Comparison of ENCODE assay signal across 8 cellular contexts in genomic region chr11:19076744-19077589, GRCh38. TPM values are rescaled to one million over a fixed set of nuclear protein-coding genes. Genes with fewer than 3 reads are reported as not detected.
DNase-seq lines count a peak whose midpoint lies in the region; ATAC-seq and TF ChIP-seq lines count a peak whose summit lies in the region.

No MANE protein-coding gene starts in this region.

- no peak overlapping the region for H3K9ac ChIP-seq in HCT116 (ENCODE audit: low read length)

- no peaks in the 10 kb centered on the region for H4K20me1 ChIP-seq in HCT116 (ENCODE audit: insufficient read depth)

- ATAC-seq in HCT116 (peak; percentile 82), right lobe of liver (peak; percentile 84 to 93 (median 90)), HG02973 (IDR thresholded peaks at IDR 0.05; ENCODE audit: unreplicated experiment) (no peak)
- ATAC-seq in activated CD4-positive, CD25-positive, alpha-beta regulatory T cell treated with anti-CD3 and anti-CD28 coated beads, Interleukin-2, amount 50 U/mL, for 24 hours: peak; percentile 60 to 66

- H3K27me3 ChIP-seq in HCT116 (ENCODE audit: insufficient read depth, low read length) (no peaks in the 10 kb centered on the region), right lobe of liver (no peaks in the 10 kb centered on the region)

- POLR2A ChIA-PET in HCT116 (lab: Charles Lee): no interaction called here

- H3K27ac ChIP-seq in HCT116 (ENCODE audit: low read depth, low read length): no peak overlapping the region
- H3K27ac ChIP-seq in right lobe of liver: no peak overlapping the region

- intact Hi-C loops in HCT116 (cut with micrococcal nuclease) (loop anchor here (2.0 to 10.0 kb wide), 4 partner anchors 40 to 1258 kb away; partner anchors contain the start of genes E2F8 and ZDHHC13), right lobe of liver (cut with DNase I) (loop anchor here in 1 of 2 donors (10.0 kb wide), 1 partner anchor 478 kb away; no protein-coding TSS in a partner anchor)

- H3K4me3 ChIP-seq in HCT116 (replicated peaks in 1 of 2; ENCODE audit: low read depth in 1 of 2, low read length in 2 of 2): no peak overlapping the region
- no peak overlapping the region for H3K4me3 ChIP-seq in right lobe of liver

- WGBS in right lobe of liver (ENCODE audit: insufficient coverage, low coverage, low lambda C conversion rate, missing lambda C conversion rate): 51% methylated on average over 10 of the region's 10 CpGs

- H3K79me2 ChIP-seq in HCT116 (ENCODE audit: insufficient read depth, low read length): no peaks in the 10 kb centered on the region

- TF ChIP-seq POLR2A in HCT116 (IDR thresholded peaks at IDR 0.05; ENCODE audit: borderline replicate concordance, extremely low read depth, insufficient read depth, insufficient read length) (no peak), right lobe of liver (IDR thresholded peaks at IDR 0.05) (no peak)

- RAD21 ChIA-PET in HCT116 (lab: Charles Lee; ENCODE audit: low non-redundant PET in 1 of 2, low total read pairs in 2 of 2, uncharacterized antibody in 2 of 2, unreplicated experiment in 2 of 2): no interaction called here

- BruUV-seq in HCT116 (replicated peaks; lab: Mats Ljungman, UMichigan): no TSS peak

- peak; percentile 76 for TF ChIP-seq RAD21 in HCT116 (IDR thresholded peaks at IDR 0.05; ENCODE audit: low read depth)

- TF ChIP-seq CTCF in HCT116 (IDR thresholded peaks at IDR 0.05 in 2 of 3, conservative IDR thresholded peaks at IDR 0.05 in 1 of 3; ENCODE audit: borderline replicate concordance in 1 of 3, insufficient read depth in 1 of 3, low read depth in 2 of 3, low read length in 2 of 3): peak; percentile 65 to 98 (median 98); a peak in 5 of 6 replicates
- TF ChIP-seq CTCF in right lobe of liver (IDR thresholded peaks at IDR 0.05): peak; percentile 76 to 100 (median 98)

- peak; percentile 74 for DNase-seq in GM03348 (ENCODE audit: low spot score)
- DNase-seq in HCT116 (ENCODE audit: low read depth, low spot score): peak; percentile 31
- DNase-seq in NCI-H1930 (lab: John Stamatoyannopoulos, UW): peak; percentile 18 to 42
- DNase-seq in cerebellar cortex (ENCODE audit: low spot score): peak; percentile 42
- DNase-seq in right lobe of liver: peak in 2 of 3 donors; percentile 43 to 57
- peak; percentile 26 to 43 (median 43) for DNase-seq in stimulated activated CD4-positive, alpha-beta T cell treated with anti-CD3 and anti-CD28 coated beads, TNF-alpha, amount 100 ng/mL, for 48 hours (ENCODE audit: low read depth in 3 of 3)

- no peak overlapping the region; the same call in 1 of the 2 replicates for H3K4me2 ChIP-seq in HCT116 (ENCODE audit: low read length)

- CTCF ChIA-PET in HCT116 (lab: Charles Lee): interaction anchor here (0.6 to 2.3 kb wide), 19 partner anchors 9 to 1051 kb away, joined by 3 to 10 read pairs (median 4); partner anchors contain the start of gene MRGPRX2

- no peaks in the 10 kb centered on the region for H3K9me3 ChIP-seq in HCT116 (ENCODE audit: control insufficient read depth in 1 of 2, insufficient read depth in 1 of 2, low read depth in 1 of 2, low read length in 2 of 2)
- no peaks in the 10 kb centered on the region for H3K9me3 ChIP-seq in right lobe of liver

- H3K4me1 ChIP-seq in HCT116 (ENCODE audit: control insufficient read depth in 1 of 2, insufficient read depth in 2 of 2, low read length in 2 of 2): peaks cover 6 to 25% of the 10 kb centered on the region in 2 experiments; a peak in 3 of 4 replicates
- H3K4me1 ChIP-seq in right lobe of liver: peaks cover 0 to 4% (median 0%) of the 10 kb centered on the region in 4 donors

- H3K36me3 ChIP-seq in HCT116 (ENCODE audit: control insufficient read depth in 1 of 2, insufficient read depth in 2 of 2, low read length in 2 of 2) (no peaks in the 10 kb centered on the region), right lobe of liver (no peaks in the 10 kb centered on the region)

- H2AFZ ChIP-seq in HCT116 (ENCODE audit: low read depth, low read length, poor library complexity, severe bottlenecking): peak overlapping the region; percentile 77

- H3K9me2 ChIP-seq in HCT116 (ENCODE audit: insufficient read depth): no peaks in the 10 kb centered on the region

TF ChIP-seq in HCT116, 20 proteins besides CTCF, POLR2A, EP300 and RAD21:
- no peak for TF ChIP-seq SRF (IDR thresholded peaks at IDR 0.05; ENCODE audit: low read depth)
- TF ChIP-seq CBX3 (IDR thresholded peaks at IDR 0.05; ENCODE audit: low read depth): 0 out of 2 replicates have a peak, but pooled peaks have one; percentile 23
TF ChIP-seq in HCT116: peak in this region for 1.

RNA-seq across cellular contexts. Expression of gene MRGPRX2, which starts 16.4 kb away (rescaled TPM):
- total RNA-seq in HCT116 (2021; ENCODE audit: unreplicated experiment) (not detected), right lobe of liver (not detected)
- polyA plus RNA-seq in HCT116 (2012): not detected in 2 replicates

RNA-seq across cellular contexts. Expression of gene ZDHHC13, which starts 40.0 kb away (rescaled TPM):
- total RNA-seq in HCT116 (2021; ENCODE audit: unreplicated experiment) (21.8 TPM), right lobe of liver (1 to 10 TPM in 5 of 6 experiments, under 1 TPM in 1; 0.73 to 4.2 (median 2.2) TPM)
- 8.0 and 12.8 TPM in 2 replicates for polyA plus RNA-seq in HCT116 (2012)
